Comparison of ENCODE assay signal across 8 cellular contexts in genomic region chr9:35726876-35727438, GRCh38. TPM values are rescaled to one million over a fixed set of nuclear protein-coding genes. Genes with fewer than 3 reads are reported as not detected.
DNase-seq lines count a peak whose midpoint lies in the region; ATAC-seq and TF ChIP-seq lines count a peak whose summit lies in the region.

No MANE protein-coding gene starts in this region.

- peaks cover 34% of the 10 kb centered on the region for H3K4me1 ChIP-seq in iPS-15b (ENCODE audit: control insufficient read depth, insufficient read depth, low read length)
- H3K4me1 ChIP-seq in HAP-1 = peaks cover 34% of the 10 kb centered on the region
- H3K4me1 ChIP-seq in SJCRH30 = peaks cover 18% of the 10 kb centered on the region

- H3K27me3 Mint-ChIP-seq in activated naive CD8-positive, alpha-beta T cell treated with anti-CD3 and anti-CD28 coated beads, Interleukin-2, amount 10 ng/mL, durations not matched to agents 7 days and 5 days = no peaks in the 10 kb centered on the region
- no peaks in the 10 kb centered on the region for H3K27me3 Mint-ChIP-seq in stimulated activated naive B cell treated with anti-CD40 and anti-IgM and Interleukin-4, amounts not matched to agents 10 μg/mL and 1 μg/mL and 100 μg/mL, for 72 hours

- TF ChIP-seq CTCF in GM12864 (IDR thresholded peaks at IDR 0.05; ENCODE audit: low read depth, low read length, missing control alignments) = peak; percentile 19

- POLR2A ChIA-PET in activated naive CD8-positive, alpha-beta T cell treated with anti-CD3 and anti-CD28 coated beads, Interleukin-2, amount 10 ng/mL, durations not matched to agents 7 days and 5 days (lab: Charles Lee) = interaction anchor here (0.6 to 2.6 kb wide), 11 partner anchors 11 to 149 kb away, joined by 3 to 20 read pairs (median 6); partner anchors contain the start of genes ARHGEF39, CCDC107, GBA2 and RGP1

- H3K4me3 Mint-ChIP-seq in activated naive CD8-positive, alpha-beta T cell treated with anti-CD3 and anti-CD28 coated beads, Interleukin-2, amount 10 ng/mL, durations not matched to agents 7 days and 5 days = no peak overlapping the region
- peak overlapping the region in 1 of 2 donors; percentile 66 for H3K4me3 Mint-ChIP-seq in stimulated activated naive B cell treated with anti-CD40 and anti-IgM and Interleukin-4, amounts not matched to agents 10 μg/mL and 1 μg/mL and 100 μg/mL, for 72 hours

- no peak overlapping the region for H3K27ac ChIP-seq in SJCRH30

- no peaks in the 10 kb centered on the region for H3K9me3 Mint-ChIP-seq in activated naive CD8-positive, alpha-beta T cell treated with anti-CD3 and anti-CD28 coated beads, Interleukin-2, amount 10 ng/mL, durations not matched to agents 7 days and 5 days
- no peaks in the 10 kb centered on the region for H3K9me3 Mint-ChIP-seq in stimulated activated naive B cell treated with anti-CD40 and anti-IgM and Interleukin-4, amounts not matched to agents 10 μg/mL and 1 μg/mL and 100 μg/mL, for 72 hours

- no peak for DNase-seq in GM12864 (ENCODE audit: low read depth)
- peak; percentile 58 for DNase-seq in KG1 (lab: John Stamatoyannopoulos, UW)
- no peak for DNase-seq in activated naive CD8-positive, alpha-beta T cell treated with anti-CD3 and anti-CD28 coated beads, Interleukin-2, amount 10 ng/mL, durations not matched to agents 7 days and 5 days
- peak; percentile 44 for DNase-seq in stimulated activated naive B cell treated with anti-CD40 and anti-IgM and Interleukin-4, amounts not matched to agents 10 μg/mL and 1 μg/mL and 100 μg/mL, for 72 hours
- DNase-seq in foreskin melanocyte = no peak
- DNase-seq in HAP-1 (ENCODE audit: low spot score in 2 of 2) = no peak
- no peak for DNase-seq in SJCRH30

- H3K4me1 Mint-ChIP-seq in activated naive CD8-positive, alpha-beta T cell treated with anti-CD3 and anti-CD28 coated beads, Interleukin-2, amount 10 ng/mL, durations not matched to agents 7 days and 5 days = peaks cover 12% of the 10 kb centered on the region
- peaks cover 0 to 18% of the 10 kb centered on the region in 2 donors for H3K4me1 Mint-ChIP-seq in stimulated activated naive B cell treated with anti-CD40 and anti-IgM and Interleukin-4, amounts not matched to agents 10 μg/mL and 1 μg/mL and 100 μg/mL, for 72 hours

- H3K4me3 ChIP-seq in GM12864 (ENCODE audit: low read depth, low read length) (no peak overlapping the region; the same call in 1 of the 2 replicates), iPS-15b (ENCODE audit: low read depth, low read length) (no peak overlapping the region), HAP-1 (no peak overlapping the region), SJCRH30 (no peak overlapping the region)

- no peak overlapping the region for H3K27ac Mint-ChIP-seq in activated naive CD8-positive, alpha-beta T cell treated with anti-CD3 and anti-CD28 coated beads, Interleukin-2, amount 10 ng/mL, durations not matched to agents 7 days and 5 days
- no peak overlapping the region for H3K27ac Mint-ChIP-seq in stimulated activated naive B cell treated with anti-CD40 and anti-IgM and Interleukin-4, amounts not matched to agents 10 μg/mL and 1 μg/mL and 100 μg/mL, for 72 hours

- peaks cover 28% of the 10 kb centered on the region for H3K36me3 Mint-ChIP-seq in activated naive CD8-positive, alpha-beta T cell treated with anti-CD3 and anti-CD28 coated beads, Interleukin-2, amount 10 ng/mL, durations not matched to agents 7 days and 5 days
- H3K36me3 Mint-ChIP-seq in stimulated activated naive B cell treated with anti-CD40 and anti-IgM and Interleukin-4, amounts not matched to agents 10 μg/mL and 1 μg/mL and 100 μg/mL, for 72 hours = peaks cover 31 to 48% of the 10 kb centered on the region in 2 donors

- H3K9ac ChIP-seq in iPS-15b (ENCODE audit: low read depth, low read length) = peak overlapping the region; percentile 29

- H3K36me3 ChIP-seq in iPS-15b (ENCODE audit: control insufficient read depth, insufficient read depth, low read length) (peaks cover 29% of the 10 kb centered on the region), HAP-1 (replicated peaks) (peaks cover 44% of the 10 kb centered on the region), SJCRH30 (peaks cover 32% of the 10 kb centered on the region)

- H3K9me3 ChIP-seq in iPS-15b (ENCODE audit: control insufficient read depth, insufficient read depth, low read length) (no peaks in the 10 kb centered on the region), HAP-1 (no peaks in the 10 kb centered on the region), SJCRH30 (replicated peaks) (no peaks in the 10 kb centered on the region)

- ATAC-seq in activated naive CD8-positive, alpha-beta T cell treated with anti-CD3 and anti-CD28 coated beads, Interleukin-2, amount 10 ng/mL, durations not matched to agents 7 days and 5 days (ENCODE audit: low read depth) = peak; percentile 48
- ATAC-seq in stimulated activated naive B cell treated with anti-CD40 and anti-IgM and Interleukin-4, amounts not matched to agents 10 μg/mL and 1 μg/mL and 100 μg/mL, for 72 hours (replicated peaks) = peak; percentile 73 to 74

- H3K27me3 ChIP-seq in iPS-15b (ENCODE audit: control insufficient read depth, insufficient read depth, low read length) (no peaks in the 10 kb centered on the region), HAP-1 (ENCODE audit: low read depth) (no peaks in the 10 kb centered on the region), SJCRH30 (no peaks in the 10 kb centered on the region)

- in situ Hi-C loops in HAP-1 (cut with MboI; ENCODE audit: low sequenced_read_pairs) = no loop called here

RNA-seq across cellular contexts. Expression of gene TLN1, which starts 5.0 kb away (rescaled TPM):
- total RNA-seq in activated naive CD8-positive, alpha-beta T cell treated with anti-CD3 and anti-CD28 coated beads, Interleukin-2, amount 10 ng/mL, durations not matched to agents 7 days and 5 days = 100 to 1,000 TPM; 381 to 388 TPM
- 65.0 and 70.4 TPM in 2 replicates for total RNA-seq in SJCRH30 (2014; rRNA removed; shearing (Covaris generic))

RNA-seq across cellular contexts. Expression of gene CREB3, which starts 5.5 kb away (rescaled TPM):
- total RNA-seq in activated naive CD8-positive, alpha-beta T cell treated with anti-CD3 and anti-CD28 coated beads, Interleukin-2, amount 10 ng/mL, durations not matched to agents 7 days and 5 days = 10 to 100 TPM; 21.1 to 24.1 TPM
- 21.1 and 21.6 TPM in 2 replicates for total RNA-seq in SJCRH30 (2014; rRNA removed; shearing (Covaris generic))

RNA-seq across cellular contexts. Expression of gene GBA2, which starts 22.1 kb away (rescaled TPM):
- total RNA-seq in activated naive CD8-positive, alpha-beta T cell treated with anti-CD3 and anti-CD28 coated beads, Interleukin-2, amount 10 ng/mL, durations not matched to agents 7 days and 5 days = 10 to 100 TPM; 60.1 to 62.2 TPM
- 34.4 and 37.1 TPM in 2 replicates for total RNA-seq in SJCRH30 (2014; rRNA removed; shearing (Covaris generic))

RNA-seq across cellular contexts. Expression of gene RGP1, which starts 22.1 kb away (rescaled TPM):
- 10 to 100 TPM; 26.9 to 29.1 TPM for total RNA-seq in activated naive CD8-positive, alpha-beta T cell treated with anti-CD3 and anti-CD28 coated beads, Interleukin-2, amount 10 ng/mL, durations not matched to agents 7 days and 5 days
- total RNA-seq in SJCRH30 (2014; rRNA removed; shearing (Covaris generic)) = 14.6 and 16.3 TPM in 2 replicates

RNA-seq across cellular contexts. Expression of gene MSMP, which starts 27.1 kb away (rescaled TPM):
- total RNA-seq in activated naive CD8-positive, alpha-beta T cell treated with anti-CD3 and anti-CD28 coated beads, Interleukin-2, amount 10 ng/mL, durations not matched to agents 7 days and 5 days = not detected
- total RNA-seq in SJCRH30 (2014; rRNA removed; shearing (Covaris generic)) = not detected in 2 replicates

Comparison
In these comparisons a context has a peak if more than half of its experiments do, and no peak if none do; other contexts are left out.
1. DNase-seq: peak in KG1 (single experiment) and stimulated activated naive B cell treated with anti-CD40 and anti-IgM and Interleukin-4, amounts not matched to agents 10 μg/mL and 1 μg/mL and 100 μg/mL, for 72 hours (single experiment); none in GM12864 (single experiment), activated naive CD8-positive, alpha-beta T cell treated with anti-CD3 and anti-CD28 coated beads, Interleukin-2, amount 10 ng/mL, durations not matched to agents 7 days and 5 days (single experiment), foreskin melanocyte (single experiment), HAP-1 (0 of 2) and SJCRH30 (0 of 2).